16 cellular contexts compared by ENCODE assay signal in genomic region chr9:96626912-96627311, GRCh38.
"Had no signal": no experiment of that assay in that cellular context is flagged by ENCODE, and none has a peak within 500 bp of the region (broad histone marks: within the 10 kb centered on the region; RNA-seq: fewer than 3 reads in every experiment).

No MANE protein-coding gene starts in this region.

- H3K4me1 Mint-ChIP-seq: natural killer cell had no signal

- ATAC-seq: activated CD8-positive, alpha-beta T cell treated with anti-CD3 and anti-CD28 coated beads, Interleukin-2, amount 10 ng/mL, durations not matched to agents 7 days and 5 days; activated T-cell treated with anti-CD3 and anti-CD28 coated beads, Interleukin-2, amount 50 U/mL, for 72 hours; left lobe of liver; natural killer cell; stimulated activated effector memory CD8-positive, alpha-beta T cell treated with anti-CD3 and anti-CD28 coated beads, Interleukin-12 subunit alpha, Interleukin-12 subunit beta, amount 100 ng/mL, for 72 hours had no signal

- H3K36me3 ChIP-seq: neutrophil had no signal

- H3K36me3 Mint-ChIP-seq: activated naive CD8-positive, alpha-beta T cell; natural killer cell; stimulated activated effector memory CD8-positive, alpha-beta T cell treated with anti-CD3 and anti-CD28 coated beads, Interleukin-12 subunit alpha, Interleukin-12 subunit beta, amount 100 ng/mL, for 72 hours had no signal

- DNase-seq: activated CD4-positive, alpha-beta T cell treated with anti-CD3 and anti-CD28 coated beads for 48 hours; activated CD8-positive, alpha-beta memory T cell treated with anti-CD3 and anti-CD28 coated beads, Interleukin-2, amount 50 U/mL, for 4 hours; activated CD8-positive, alpha-beta T cell treated with anti-CD3 and anti-CD28 coated beads, Interleukin-2, amount 10 ng/mL, durations not matched to agents 7 days and 5 days; activated gamma-delta T cell treated with Interleukin-2 at 50 U/mL for 16 hours; activated T-cell treated with anti-CD3 and anti-CD28 coated beads, Interleukin-2, amount 50 U/mL, for 72 hours; cerebellar nuclear complex; effector memory CD4-positive, alpha-beta T cell; islet precursor cell; natural killer cell; T-helper 2 cell had no signal

- H3K27ac ChIP-seq: hepatocyte, neutrophil had no signal

- H3K9me3 Mint-ChIP-seq: activated T-cell treated with anti-CD3 and anti-CD28 coated beads, Interleukin-2, amount 50 U/mL, for 72 hours; dendritic cell treated with granulocyte-macrophage colony-stimulating factor and Interleukin-4, amounts not matched to agents 40 ng/mL and 50 ng/mL, for 4 days; natural killer cell; stimulated activated effector memory CD8-positive, alpha-beta T cell treated with anti-CD3 and anti-CD28 coated beads, Interleukin-12 subunit alpha, Interleukin-12 subunit beta, amount 100 ng/mL, for 72 hours had no signal

- H3K4me3 Mint-ChIP-seq: activated CD8-positive, alpha-beta T cell treated with anti-CD3 and anti-CD28 coated beads, Interleukin-2, amount 10 ng/mL, durations not matched to agents 7 days and 5 days; activated naive CD8-positive, alpha-beta T cell; dendritic cell treated with granulocyte-macrophage colony-stimulating factor and Interleukin-4, amounts not matched to agents 40 ng/mL and 50 ng/mL, for 4 days; natural killer cell; stimulated activated effector memory CD8-positive, alpha-beta T cell treated with anti-CD3 and anti-CD28 coated beads, Interleukin-12 subunit alpha, Interleukin-12 subunit beta, amount 100 ng/mL, for 72 hours had no signal

- H3K27me3 ChIP-seq: hepatocyte had no signal

- H3K4me3 ChIP-seq: hepatocyte had no signal

- H3K27ac Mint-ChIP-seq: activated CD8-positive, alpha-beta T cell treated with anti-CD3 and anti-CD28 coated beads, Interleukin-2, amount 10 ng/mL, durations not matched to agents 7 days and 5 days; activated naive CD8-positive, alpha-beta T cell; activated T-cell treated with anti-CD3 and anti-CD28 coated beads, Interleukin-2, amount 50 U/mL, for 72 hours; dendritic cell treated with granulocyte-macrophage colony-stimulating factor and Interleukin-4, amounts not matched to agents 40 ng/mL and 50 ng/mL, for 4 days; natural killer cell; stimulated activated effector memory CD8-positive, alpha-beta T cell treated with anti-CD3 and anti-CD28 coated beads, Interleukin-12 subunit alpha, Interleukin-12 subunit beta, amount 100 ng/mL, for 72 hours had no signal

- H3K9me3 ChIP-seq: neutrophil had no signal
